In the genomic region with DNA sequence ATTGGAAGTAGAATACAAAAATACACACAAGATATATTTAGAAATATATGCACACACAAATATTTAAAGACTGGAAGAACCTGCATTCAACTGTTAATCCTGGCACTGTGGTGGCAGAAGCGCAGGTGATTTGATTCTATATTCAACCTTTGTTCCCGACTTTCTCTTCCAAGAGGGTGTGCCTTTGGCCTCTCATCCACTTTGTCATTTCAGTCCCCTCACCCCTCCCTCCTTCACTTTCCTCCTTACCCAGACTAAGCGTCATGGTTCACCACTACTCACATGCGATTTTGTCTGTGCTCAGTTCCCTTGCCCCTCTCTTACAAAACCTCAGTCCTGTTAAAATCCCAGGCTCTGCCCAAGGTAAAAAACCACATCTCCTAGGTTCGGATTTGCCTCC, we compare ENCODE assay signal across 19 cellular contexts. TPM values are rescaled to one million over a fixed set of nuclear protein-coding genes. Genes with fewer than 3 reads are reported as not detected.
DNase-seq lines count a peak whose midpoint lies in the region; ATAC-seq and TF ChIP-seq lines count a peak whose summit lies in the region.
"Had no signal": no experiment of that assay in that cellular context is flagged by ENCODE, and none has a peak within 500 bp of the region (broad histone marks: within the 10 kb centered on the region; RNA-seq: fewer than 3 reads in every experiment).

No MANE protein-coding gene starts in this region.

- peaks cover 4% of the 10 kb centered on the region; the same call in 1 of the 3 replicates for H3K4me1 Mint-ChIP-seq in GM23338
- no peaks in the 10 kb centered on the region for H3K4me1 Mint-ChIP-seq in activated T-cell treated with anti-CD3 and anti-CD28 coated beads, Interleukin-2, amount 50 U/mL, for 4 hours (ENCODE audit: low read depth)
- H3K4me1 Mint-ChIP-seq in activated T-helper 2 cell treated with anti-CD3 and anti-CD28 coated beads, Interferon-gamma antibody, Interleukin-2, Interleukin-4, amounts not matched to agents 10 μg/mL and 5 μg/mL and 100 μg/mL, durations not matched to agents 14 hours and 24 hours and 36 hours (ENCODE audit: low read depth): no peaks in the 10 kb centered on the region

- peaks cover 55% of the 10 kb centered on the region for H3K36me3 Mint-ChIP-seq in GM23338 (ENCODE audit: low read depth)
- H3K36me3 Mint-ChIP-seq in activated T-cell treated with anti-CD3 and anti-CD28 coated beads, Interleukin-2, amount 50 U/mL, for 4 hours (ENCODE audit: insufficient read depth): peaks cover 39% of the 10 kb centered on the region
- peaks cover 41% of the 10 kb centered on the region for H3K36me3 Mint-ChIP-seq in activated T-helper 2 cell treated with anti-CD3 and anti-CD28 coated beads, Interferon-gamma antibody, Interleukin-2, Interleukin-4, amounts not matched to agents 10 μg/mL and 5 μg/mL and 100 μg/mL, durations not matched to agents 14 hours and 24 hours and 36 hours (ENCODE audit: low read depth)

- H3K36me3 ChIP-seq in GM23338 (ENCODE audit: insufficient read depth): peaks cover 13% of the 10 kb centered on the region; the same call in 1 of the 2 replicates
- peaks cover 0 to 48% of the 10 kb centered on the region in 2 donors for H3K36me3 ChIP-seq in gastrocnemius medialis

- peaks cover 5% of the 10 kb centered on the region; the same call in 1 of the 2 replicates for H4K20me1 ChIP-seq in GM23338 (replicated peaks; ENCODE audit: insufficient read depth)

- intact Hi-C loops in left colon (cut with DNase I, micrococcal nuclease): loop anchor here in 1 of 2 donors (10.0 kb wide), 2 partner anchors 63 to 963 kb away; no protein-coding TSS in a partner anchor
- intact Hi-C loops in gastrocnemius medialis (cut with DNase I; ENCODE audit: low total_unique reads): no loop called here
- intact Hi-C loops in activated T-helper 2 cell treated with anti-CD3 and anti-CD28 coated beads, Interferon-gamma antibody, Interleukin-2, Interleukin-4, amounts not matched to agents 10 μg/mL and 5 μg/mL and 100 μg/mL, durations not matched to agents 14 hours and 24 hours and 36 hours (cut with micrococcal nuclease): loop anchor here (10.0 kb wide), 1 partner anchor 963 kb away; no protein-coding TSS in a partner anchor

- ATAC-seq in GM23338 (no peak), left colon (peak; percentile 86), gastrocnemius medialis (peak; percentile 76 to 82), GM18909 (IDR thresholded peaks at IDR 0.05; ENCODE audit: poor library complexity, unreplicated experiment) (no peak)
- ATAC-seq in activated T-cell treated with anti-CD3 and anti-CD28 coated beads, Interleukin-2, amount 50 U/mL, for 4 hours: no peak

- no peaks in the 10 kb centered on the region; the same call in 1 of the 2 replicates for H3K79me2 ChIP-seq in GM23338 (replicated peaks; ENCODE audit: insufficient read depth)

- H3K27ac Mint-ChIP-seq in GM23338: peak overlapping the region; percentile 49
- H3K27ac Mint-ChIP-seq in activated T-helper 2 cell treated with anti-CD3 and anti-CD28 coated beads, Interferon-gamma antibody, Interleukin-2, Interleukin-4, amounts not matched to agents 10 μg/mL and 5 μg/mL and 100 μg/mL, durations not matched to agents 14 hours and 24 hours and 36 hours: no peak overlapping the region

- DNase-seq in GM23338 (ENCODE audit: low spot score) (no peak), NCI-H526 (lab: John Stamatoyannopoulos, UW) (peak; percentile 75 to 86), left colon (peak; percentile 21 to 38), gastrocnemius medialis (peak in 1 of 2 donors; percentile 21)
- no peak for DNase-seq in activated T-cell treated with anti-CD3 and anti-CD28 coated beads, Interleukin-2, amount 50 U/mL, for 4 hours
- DNase-seq in activated T-helper 2 cell treated with anti-CD3 and anti-CD28 coated beads, Interferon-gamma antibody, Interleukin-2, Interleukin-4, amounts not matched to agents 10 μg/mL and 5 μg/mL and 100 μg/mL, durations not matched to agents 14 hours and 24 hours and 36 hours (ENCODE audit: low spot score): no peak
- DNase-seq: ACHN, DMS79, H7, KG1, NCI-H1105 treated with DMSO at 0.1 percent for 48 hours, NCI-H1694, NCI-H2081 treated with DMSO at 0.1 percent for 48 hours, NCI-H774 had no signal

- H3K27me3 Mint-ChIP-seq in GM23338 (ENCODE audit: insufficient read depth, low read depth, poor library complexity): peaks cover 8% of the 10 kb centered on the region
- no peaks in the 10 kb centered on the region for H3K27me3 Mint-ChIP-seq in activated T-cell treated with anti-CD3 and anti-CD28 coated beads, Interleukin-2, amount 50 U/mL, for 4 hours (ENCODE audit: low read depth)
- no peaks in the 10 kb centered on the region for H3K27me3 Mint-ChIP-seq in activated T-helper 2 cell treated with anti-CD3 and anti-CD28 coated beads, Interferon-gamma antibody, Interleukin-2, Interleukin-4, amounts not matched to agents 10 μg/mL and 5 μg/mL and 100 μg/mL, durations not matched to agents 14 hours and 24 hours and 36 hours (ENCODE audit: low read depth)

- H3K9me3 ChIP-seq in gastrocnemius medialis: no peaks in the 10 kb centered on the region

- no peaks in the 10 kb centered on the region for H3K27me3 ChIP-seq in GM23338 (ENCODE audit: insufficient read depth)
- no peaks in the 10 kb centered on the region for H3K27me3 ChIP-seq in gastrocnemius medialis

- no peak overlapping the region for H3K4me3 Mint-ChIP-seq in GM23338
- no peak overlapping the region for H3K4me3 Mint-ChIP-seq in activated T-cell treated with anti-CD3 and anti-CD28 coated beads, Interleukin-2, amount 50 U/mL, for 4 hours
- H3K4me3 Mint-ChIP-seq in activated T-helper 2 cell treated with anti-CD3 and anti-CD28 coated beads, Interferon-gamma antibody, Interleukin-2, Interleukin-4, amounts not matched to agents 10 μg/mL and 5 μg/mL and 100 μg/mL, durations not matched to agents 14 hours and 24 hours and 36 hours (ENCODE audit: low read depth): no peak overlapping the region

- no peaks in the 10 kb centered on the region for H3K9me2 ChIP-seq in GM23338 (ENCODE audit: insufficient read depth)

- in situ Hi-C loops in gastrocnemius medialis (cut with MboI; ENCODE audit: low sequenced_read_pairs in 4 of 4): loop anchor here in 3 of 4 donors (5.0 to 25.0 kb wide), 4 partner anchors 63 to 963 kb away; no protein-coding TSS in a partner anchor

- H3K27ac ChIP-seq in GM23338 (ENCODE audit: low read depth) (peak overlapping the region; percentile 45; the same call in 1 of the 2 replicates), gastrocnemius medialis (peak overlapping the region in 2 of 4 donors; percentile 67 to 68)
- H3K27ac ChIP-seq: C4-2B had no signal

- TF ChIP-seq CTCF in GM23338 (conservative IDR thresholded peaks at IDR 0.05; ENCODE audit: low read depth in 2 of 2): no peak
- no peak for TF ChIP-seq CTCF in gastrocnemius medialis (IDR thresholded peaks at IDR 0.05 in 4 of 5, conservative IDR thresholded peaks at IDR 0.05 in 1 of 5)

- H3K4me3 ChIP-seq in GM23338 (no peak overlapping the region), gastrocnemius medialis (no peak overlapping the region)

- H3K4me2 ChIP-seq in GM23338: no peak overlapping the region

- H3F3A ChIP-seq in GM23338 (replicated peaks; ENCODE audit: low read depth): no peaks in the 10 kb centered on the region

- H3K4me1 ChIP-seq in GM23338 (ENCODE audit: insufficient read depth): no peaks in the 10 kb centered on the region
- peaks cover 5 to 9% of the 10 kb centered on the region in 2 donors for H3K4me1 ChIP-seq in gastrocnemius medialis

- no peak for TF ChIP-seq POLR2A in gastrocnemius medialis (IDR thresholded peaks at IDR 0.05)

- no peak overlapping the region for H2AFZ ChIP-seq in GM23338

- peaks cover 3% of the 10 kb centered on the region; the same call in 1 of the 3 replicates for H3K9me3 Mint-ChIP-seq in GM23338
- no peaks in the 10 kb centered on the region for H3K9me3 Mint-ChIP-seq in activated T-cell treated with anti-CD3 and anti-CD28 coated beads, Interleukin-2, amount 50 U/mL, for 4 hours
- no peaks in the 10 kb centered on the region for H3K9me3 Mint-ChIP-seq in activated T-helper 2 cell treated with anti-CD3 and anti-CD28 coated beads, Interferon-gamma antibody, Interleukin-2, Interleukin-4, amounts not matched to agents 10 μg/mL and 5 μg/mL and 100 μg/mL, durations not matched to agents 14 hours and 24 hours and 36 hours

TF ChIP-seq in GM23338, 12 proteins besides CTCF, POLR2A, EP300 and RAD21 (continues in another document):
- no peak for TF ChIP-seq STAT1 (IDR thresholded peaks at IDR 0.05; ENCODE audit: unreplicated experiment)

RNA-seq across cellular contexts. Expression of gene NDUFA10, which starts 27.1 kb away (rescaled TPM):
- total RNA-seq in GM23338 (2014; rRNA removed; shearing (Covaris generic)): 113 and 156 TPM in 2 replicates
- polyA plus RNA-seq in GM23338 (2016; fragmentation: Nextera tagmentation; extraction: Ambion mirVana): 64.8 and 81.0 TPM in 2 replicates
- 100 to 1,000 TPM; 222 to 260 TPM for total RNA-seq in left colon
- 100 to 1,000 TPM in 3 of 4 donors, 10 to 100 TPM in 1; 98.0 to 198 (median 141) TPM for total RNA-seq in gastrocnemius medialis
- total RNA-seq in activated T-cell treated with anti-CD3 and anti-CD28 coated beads, Interleukin-2, amount 50 U/mL, for 4 hours: 100 to 1,000 TPM; 122 to 128 (median 128) TPM
- 105 and 108 TPM in 2 replicates for total RNA-seq in activated T-helper 2 cell treated with anti-CD3 and anti-CD28 coated beads, Interferon-gamma antibody, Interleukin-2, Interleukin-4, amounts not matched to agents 10 μg/mL and 5 μg/mL and 100 μg/mL, durations not matched to agents 14 hours and 24 hours and 36 hours

RNA-seq across cellular contexts. Expression of gene OR6B2, which starts 32.2 kb away (rescaled TPM):
- not detected in 2 replicates for total RNA-seq in GM23338 (2014; rRNA removed; shearing (Covaris generic))
- not detected in 2 replicates for polyA plus RNA-seq in GM23338 (2016; fragmentation: Nextera tagmentation; extraction: Ambion mirVana)
- total RNA-seq in left colon (not detected), gastrocnemius medialis (not detected)
- total RNA-seq in activated T-cell treated with anti-CD3 and anti-CD28 coated beads, Interleukin-2, amount 50 U/mL, for 4 hours: not detected
- not detected in 2 replicates for total RNA-seq in activated T-helper 2 cell treated with anti-CD3 and anti-CD28 coated beads, Interferon-gamma antibody, Interleukin-2, Interleukin-4, amounts not matched to agents 10 μg/mL and 5 μg/mL and 100 μg/mL, durations not matched to agents 14 hours and 24 hours and 36 hours
- total RNA-seq: H7, HT-29, NCI-H460, RPMI7951 had no signal

RNA-seq across cellular contexts. Expression of gene OR6B3, which starts 55.3 kb away (rescaled TPM):
- total RNA-seq in GM23338 (2014; rRNA removed; shearing (Covaris generic)): not detected in 2 replicates
- not detected in 2 replicates for polyA plus RNA-seq in GM23338 (2016; fragmentation: Nextera tagmentation; extraction: Ambion mirVana)
- not detected for total RNA-seq in left colon
- total RNA-seq in gastrocnemius medialis: not detected
- not detected for total RNA-seq in activated T-cell treated with anti-CD3 and anti-CD28 coated beads, Interleukin-2, amount 50 U/mL, for 4 hours
- total RNA-seq in activated T-helper 2 cell treated with anti-CD3 and anti-CD28 coated beads, Interferon-gamma antibody, Interleukin-2, Interleukin-4, amounts not matched to agents 10 μg/mL and 5 μg/mL and 100 μg/mL, durations not matched to agents 14 hours and 24 hours and 36 hours: not detected in 2 replicates
- total RNA-seq: H7, HT-29, NCI-H460, RPMI7951 had no signal

Comparison
In these comparisons a context has a peak if more than half of its experiments do, and no peak if none do; other contexts are left out.
1. ATAC-seq: peak in left colon (single experiment) and gastrocnemius medialis (2 of 2); none in GM23338 (single experiment), GM18909 (single experiment) and activated T-cell treated with anti-CD3 and anti-CD28 coated beads, Interleukin-2, amount 50 U/mL, for 4 hours (0 of 2).
2. DNase-seq: peak in NCI-H526 (2 of 2) and left colon (2 of 2); none in GM23338 (single experiment), activated T-cell treated with anti-CD3 and anti-CD28 coated beads, Interleukin-2, amount 50 U/mL, for 4 hours (single experiment) and activated T-helper 2 cell treated with anti-CD3 and anti-CD28 coated beads, Interferon-gamma antibody, Interleukin-2, Interleukin-4, amounts not matched to agents 10 μg/mL and 5 μg/mL and 100 μg/mL, durations not matched to agents 14 hours and 24 hours and 36 hours (single experiment).